Comparison of ENCODE assay signal across 1 cellular context in genomic region chr11:5243845-5244180, GRCh38.
A peak's percentile ranks its signal among the peaks of the same experiment; 100 is the strongest.
TF ChIP-seq lines count a peak whose summit lies in the region.

No MANE protein-coding gene starts in this region.

TF ChIP-seq in K562, 482 proteins besides CTCF, POLR2A, EP300 and RAD21:
- TF ChIP-seq ZNF174 (CRISPR knock-in tag; IDR thresholded peaks at IDR 0.05) (0 out of 2 replicates have a peak, but pooled peaks have one; percentile 16), ZNF551 (CRISPR knock-in tag; IDR thresholded peaks at IDR 0.05) (peak; percentile 75; the same call in 1 of the 2 replicates), CGGBP1 (CRISPR knock-in tag; IDR thresholded peaks at IDR 0.05) (peak; percentile 74), ZNF384 (IDR thresholded peaks at IDR 0.05; ENCODE audit: low read depth, low read length) (0 out of 2 replicates have a peak, but pooled peaks have one; percentile 32), MAZ (CRISPR knock-in tag; conservative IDR thresholded peaks at IDR 0.05 in 1 of 2, IDR thresholded peaks at IDR 0.05 in 1 of 2) (no peak), ZNF232 (CRISPR knock-in tag; IDR thresholded peaks at IDR 0.05) (no peak), TFAM (CRISPR knock-in tag; conservative IDR thresholded peaks at IDR 0.05) (no peak), ZNF24 (IDR thresholded peaks at IDR 0.05) (no peak), ZNF696 (CRISPR knock-in tag; conservative IDR thresholded peaks at IDR 0.05) (0 out of 2 replicates have a peak, but pooled peaks have one; percentile 17), EWSR1 (IDR thresholded peaks at IDR 0.05; ENCODE audit: borderline replicate concordance, low read depth, partially characterized antibody) (peak; percentile 79), HMG20A (CRISPR knock-in tag; conservative IDR thresholded peaks at IDR 0.05) (no peak), ZNF699 (CRISPR knock-in tag; IDR thresholded peaks at IDR 0.05; ENCODE audit: insufficient replicate concordance) (no peak), ZNF436 (CRISPR knock-in tag; IDR thresholded peaks at IDR 0.05) (peak; percentile 86), ASH1L (IDR thresholded peaks at IDR 0.05; ENCODE audit: borderline replicate concordance, low read depth, partially characterized antibody) (no peak), CAMTA2 (CRISPR knock-in tag; conservative IDR thresholded peaks at IDR 0.05) (peak; percentile 88; the same call in 1 of the 2 replicates), KLF10 (CRISPR knock-in tag; IDR thresholded peaks at IDR 0.05) (peak; percentile 74; the same call in 1 of the 2 replicates), MLLT1 (IDR thresholded peaks at IDR 0.05) (peak; percentile 12 to 71; a peak in 3 of 4 replicates), TFE3 (CRISPR knock-in tag; IDR thresholded peaks at IDR 0.05) (peak; percentile 12; the same call in 1 of the 2 replicates), SMAD2 (IDR thresholded peaks at IDR 0.05; ENCODE audit: low read depth, low read length) (no peak), HDAC8 (tag; IDR thresholded peaks at IDR 0.05) (no peak), NR2C1 (IDR thresholded peaks at IDR 0.05) (no peak), NR2C1 (tag; IDR thresholded peaks at IDR 0.05) (no peak), EP400 (IDR thresholded peaks at IDR 0.05) (peak; percentile 3; the same call in 1 of the 2 replicates), FOXA3 (CRISPR knock-in tag; conservative IDR thresholded peaks at IDR 0.05 in 1 of 2, IDR thresholded peaks at IDR 0.05 in 1 of 2) (peak in 1 of 2 experiments; percentile 34; a peak in 2 of 4 replicates), KAT8 (IDR thresholded peaks at IDR 0.05; ENCODE audit: low read depth) (0 out of 2 replicates have a peak, but pooled peaks have one; percentile 34), SIN3A (IDR thresholded peaks at IDR 0.05; ENCODE audit: borderline replicate concordance in 2 of 2, control insufficient read depth in 1 of 2, low read depth in 2 of 2, low read length in 2 of 2) (0 out of 4 replicates have a peak, but pooled peaks of 1 of the 2 experiments have one; percentile 35), ZSCAN32 (CRISPR knock-in tag; IDR thresholded peaks at IDR 0.05) (no peak), ELF2 (CRISPR knock-in tag; IDR thresholded peaks at IDR 0.05) (no peak), ZFP30 (CRISPR knock-in tag; IDR thresholded peaks at IDR 0.05; ENCODE audit: borderline replicate concordance) (peak; percentile 34; the same call in 1 of the 2 replicates), ZNF143 (CRISPR knock-in tag; IDR thresholded peaks at IDR 0.05) (no peak), ZFP1 (CRISPR knock-in tag; IDR thresholded peaks at IDR 0.05) (peak; percentile 25; the same call in 1 of the 2 replicates), SRSF3 (IDR thresholded peaks at IDR 0.05; ENCODE audit: insufficient read depth, low read length) (no peak), FOXO4 (CRISPR knock-in tag; IDR thresholded peaks at IDR 0.05) (no peak), CHCHD3 (CRISPR knock-in tag; IDR thresholded peaks at IDR 0.05) (peak; percentile 31; the same call in 1 of the 2 replicates), THAP7 (CRISPR knock-in tag; IDR thresholded peaks at IDR 0.05) (no peak), ZNF316 (IDR thresholded peaks at IDR 0.05) (peak; percentile 4; the same call in 1 of the 2 replicates)
